In the genomic region with DNA sequence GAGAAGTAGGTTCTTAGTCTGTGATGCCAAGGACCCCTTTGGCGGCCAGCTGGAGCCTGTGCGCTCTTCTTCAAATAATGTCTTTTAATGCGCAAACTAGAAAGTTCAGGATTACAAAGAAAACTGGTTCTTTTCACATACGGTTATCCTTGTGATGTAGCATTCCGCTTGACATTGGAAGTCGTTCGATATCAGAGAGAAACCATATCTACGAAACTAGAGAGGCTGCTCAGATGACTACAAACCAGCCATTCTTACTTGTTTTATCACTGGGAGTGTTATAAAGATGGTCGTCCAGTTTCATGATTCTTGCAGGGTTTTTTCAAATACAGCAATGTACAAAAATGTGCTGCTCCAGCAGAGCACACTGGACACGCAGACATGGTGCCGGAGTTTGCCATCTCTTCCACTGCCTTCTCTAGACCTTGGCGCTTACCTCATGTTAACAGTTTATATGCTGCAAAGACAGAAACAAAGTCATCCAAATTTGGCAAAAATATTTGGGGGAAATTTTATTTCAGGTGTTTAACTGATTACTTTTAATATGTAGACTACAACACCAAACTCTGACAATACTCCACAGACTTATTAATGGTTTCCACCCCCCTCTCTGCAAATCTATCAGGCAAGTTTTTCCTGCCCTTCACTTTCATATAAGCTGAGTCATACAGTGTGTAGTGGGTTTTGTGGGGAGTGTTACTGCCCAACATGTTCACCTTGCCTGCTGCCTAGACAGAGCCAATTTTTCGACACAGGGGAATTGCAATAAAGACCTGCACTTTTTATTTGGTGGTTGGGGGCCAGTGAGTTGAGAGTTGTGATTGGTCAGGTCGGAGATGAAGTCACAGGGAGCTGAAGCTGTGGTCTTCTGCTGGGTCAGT, we compare ENCODE assay signal across 9 cellular contexts.
DNase-seq lines count a peak whose midpoint lies in the region; ATAC-seq and TF ChIP-seq lines count a peak whose summit lies in the region.
"Had no signal": no experiment of that assay in that cellular context is flagged by ENCODE, and none has a peak within 500 bp of the region (broad histone marks: within the 10 kb centered on the region; RNA-seq: fewer than 3 reads in every experiment).

No MANE protein-coding gene starts in this region.

- peak overlapping the region; percentile 64 for H2AFZ ChIP-seq in hepatocyte

- no peak overlapping the region for H3K4me3 ChIP-seq in hepatocyte

- no peaks in the 10 kb centered on the region for H3K9me2 ChIP-seq in hepatocyte (replicated peaks; ENCODE audit: insufficient read depth)

- peak; percentile 46 to 52 for ATAC-seq in activated naive CD4-positive, alpha-beta T cell treated with anti-CD3 and anti-CD28 coated beads, Interleukin-2, amount 50 U/mL, for 72 hours
- peak; percentile 85 for ATAC-seq in stimulated activated naive CD8-positive, alpha-beta T cell treated with anti-CD3 and anti-CD28 coated beads, Interleukin-15, amount 100 ng/mL, for 72 hours
- no peak for ATAC-seq in HG03571 (IDR thresholded peaks at IDR 0.05; ENCODE audit: unreplicated experiment)

- H3K27ac Mint-ChIP-seq in activated naive CD4-positive, alpha-beta T cell treated with anti-CD3 and anti-CD28 coated beads, Interleukin-2, amount 10 ng/mL, durations not matched to agents 7 days and 5 days, result peak overlapping the region; percentile 1
- peak overlapping the region; percentile 87 to 92 for H3K27ac Mint-ChIP-seq in activated naive CD4-positive, alpha-beta T cell treated with anti-CD3 and anti-CD28 coated beads, Interleukin-2, amount 50 U/mL, for 72 hours
- H3K27ac Mint-ChIP-seq in stimulated activated naive CD8-positive, alpha-beta T cell treated with anti-CD3 and anti-CD28 coated beads, Interleukin-15, amount 100 ng/mL, for 72 hours, result peak overlapping the region; percentile 34 to 81

- H3K27me3 ChIP-seq in hepatocyte, result peaks cover 15% of the 10 kb centered on the region

- peaks cover 39% of the 10 kb centered on the region for H3K4me1 Mint-ChIP-seq in activated naive CD4-positive, alpha-beta T cell treated with anti-CD3 and anti-CD28 coated beads, Interleukin-2, amount 10 ng/mL, durations not matched to agents 7 days and 5 days
- H3K4me1 Mint-ChIP-seq in stimulated activated naive CD8-positive, alpha-beta T cell treated with anti-CD3 and anti-CD28 coated beads, Interleukin-15, amount 100 ng/mL, for 72 hours, result peaks cover 59% of the 10 kb centered on the region

- 81% methylated on average over 14 of the region's 14 CpGs for WGBS in hepatocyte (ENCODE audit: low lambda C conversion rate, missing lambda C conversion rate)

- peaks cover 28% of the 10 kb centered on the region for H3K27me3 Mint-ChIP-seq in activated naive CD4-positive, alpha-beta T cell treated with anti-CD3 and anti-CD28 coated beads, Interleukin-2, amount 10 ng/mL, durations not matched to agents 7 days and 5 days
- H3K27me3 Mint-ChIP-seq in stimulated activated naive CD8-positive, alpha-beta T cell treated with anti-CD3 and anti-CD28 coated beads, Interleukin-15, amount 100 ng/mL, for 72 hours, result no peaks in the 10 kb centered on the region

- CTCF ChIA-PET in activated naive CD4-positive, alpha-beta T cell treated with anti-CD3 and anti-CD28 coated beads, Interleukin-2, amount 10 ng/mL, durations not matched to agents 7 days and 5 days (lab: Charles Lee), result interaction anchor here (1.6 kb wide), 1 partner anchor 10 kb away, joined by 8 read pairs; no protein-coding TSS in a partner anchor

- no peak for TF ChIP-seq CTCF in hepatocyte (IDR thresholded peaks at IDR 0.05; ENCODE audit: poor library complexity)

- no peaks in the 10 kb centered on the region for H3K36me3 Mint-ChIP-seq in activated naive CD4-positive, alpha-beta T cell treated with anti-CD3 and anti-CD28 coated beads, Interleukin-2, amount 10 ng/mL, durations not matched to agents 7 days and 5 days
- H3K36me3 Mint-ChIP-seq in activated naive CD4-positive, alpha-beta T cell treated with anti-CD3 and anti-CD28 coated beads, Interleukin-2, amount 50 U/mL, for 72 hours, result no peaks in the 10 kb centered on the region

- no peaks in the 10 kb centered on the region for H3K36me3 ChIP-seq in hepatocyte (replicated peaks; ENCODE audit: insufficient read depth, low read depth)

- H3K4me1 ChIP-seq in hepatocyte (ENCODE audit: insufficient read depth), result no peaks in the 10 kb centered on the region

- H4K20me1 ChIP-seq in hepatocyte (ENCODE audit: insufficient read depth, poor library complexity, severe bottlenecking), result no peaks in the 10 kb centered on the region

- DNase-seq in activated naive CD4-positive, alpha-beta T cell treated with anti-CD3 and anti-CD28 coated beads, Interleukin-2, amount 10 ng/mL, durations not matched to agents 7 days and 5 days, result no peak
- DNase-seq in activated naive CD4-positive, alpha-beta T cell (lab: John Stamatoyannopoulos, UW), result no peak
- DNase-seq in activated naive CD4-positive, alpha-beta T cell treated with anti-CD3 and anti-CD28 coated beads, Interleukin-2, amount 50 U/mL, for 72 hours (ENCODE audit: low spot score in 2 of 2), result no peak
- DNase-seq in hepatocyte (ENCODE audit: low spot score) (no peak), LoVo (ENCODE audit: low spot score) (no peak), NCI-H187 (lab: John Stamatoyannopoulos, UW) (no peak)
- DNase-seq in stimulated activated naive CD8-positive, alpha-beta T cell treated with anti-CD3 and anti-CD28 coated beads, Interleukin-15, amount 100 ng/mL, for 72 hours, result peak; percentile 43 to 63
- DNase-seq: NCI-H1417 treated with DMSO at 0.1 percent for 48 hours had no signal

- H3K27ac ChIP-seq in hepatocyte, result no peak overlapping the region

- H3K4me2 ChIP-seq in hepatocyte, result peak overlapping the region; percentile 81

- H3K79me2 ChIP-seq in hepatocyte, result no peaks in the 10 kb centered on the region

- H3K9me3 Mint-ChIP-seq in activated naive CD4-positive, alpha-beta T cell treated with anti-CD3 and anti-CD28 coated beads, Interleukin-2, amount 10 ng/mL, durations not matched to agents 7 days and 5 days, result no peaks in the 10 kb centered on the region
- H3K9me3 Mint-ChIP-seq in activated naive CD4-positive, alpha-beta T cell treated with anti-CD3 and anti-CD28 coated beads, Interleukin-2, amount 50 U/mL, for 72 hours, result no peaks in the 10 kb centered on the region
- no peaks in the 10 kb centered on the region for H3K9me3 Mint-ChIP-seq in stimulated activated naive CD8-positive, alpha-beta T cell treated with anti-CD3 and anti-CD28 coated beads, Interleukin-15, amount 100 ng/mL, for 72 hours

- H3K4me3 Mint-ChIP-seq in activated naive CD4-positive, alpha-beta T cell treated with anti-CD3 and anti-CD28 coated beads, Interleukin-2, amount 10 ng/mL, durations not matched to agents 7 days and 5 days, result peak overlapping the region; percentile 71
- peak overlapping the region; percentile 77 to 88 for H3K4me3 Mint-ChIP-seq in stimulated activated naive CD8-positive, alpha-beta T cell treated with anti-CD3 and anti-CD28 coated beads, Interleukin-15, amount 100 ng/mL, for 72 hours

- H3K9me3 ChIP-seq in hepatocyte (ENCODE audit: low read depth), result no peaks in the 10 kb centered on the region

Comparison
In these comparisons a context has a peak if more than half of its experiments do, and no peak if none do; other contexts are left out.
1. DNase-seq: peak in stimulated activated naive CD8-positive, alpha-beta T cell treated with anti-CD3 and anti-CD28 coated beads, Interleukin-15, amount 100 ng/mL, for 72 hours (2 of 2); none in activated naive CD4-positive, alpha-beta T cell treated with anti-CD3 and anti-CD28 coated beads, Interleukin-2, amount 10 ng/mL, durations not matched to agents 7 days and 5 days (single experiment), activated naive CD4-positive, alpha-beta T cell (0 of 4), activated naive CD4-positive, alpha-beta T cell treated with anti-CD3 and anti-CD28 coated beads, Interleukin-2, amount 50 U/mL, for 72 hours (0 of 2), hepatocyte (single experiment), LoVo (single experiment) and NCI-H187 (0 of 2).
2. H3K27ac Mint-ChIP-seq: peak in every context shown above with its lines; median percentile 90 in activated naive CD4-positive, alpha-beta T cell treated with anti-CD3 and anti-CD28 coated beads, Interleukin-2, amount 50 U/mL, for 72 hours; 58 in stimulated activated naive CD8-positive, alpha-beta T cell treated with anti-CD3 and anti-CD28 coated beads, Interleukin-15, amount 100 ng/mL, for 72 hours; 1 in activated naive CD4-positive, alpha-beta T cell treated with anti-CD3 and anti-CD28 coated beads, Interleukin-2, amount 10 ng/mL, durations not matched to agents 7 days and 5 days.